Comparison of ENCODE assay signal across 9 cellular contexts in genomic region chr9:72557549-72557948, GRCh38. TPM values are rescaled to one million over a fixed set of nuclear protein-coding genes. Genes with fewer than 3 reads are reported as not detected.
DNase-seq lines count a peak whose midpoint lies in the region; ATAC-seq and TF ChIP-seq lines count a peak whose summit lies in the region.
"Had no signal": no experiment of that assay in that cellular context is flagged by ENCODE, and none has a peak within 500 bp of the region (broad histone marks: within the 10 kb centered on the region; RNA-seq: fewer than 3 reads in every experiment).

No MANE protein-coding gene starts in this region.

- H3K27me3 Mint-ChIP-seq in stimulated activated naive CD8-positive, alpha-beta T cell treated with anti-CD3 and anti-CD28 coated beads, Interleukin-15, amount 100 ng/mL, for 72 hours, result no peaks in the 10 kb centered on the region

- peak overlapping the region; percentile 56 to 72 for H3K27ac Mint-ChIP-seq in stimulated activated naive CD8-positive, alpha-beta T cell treated with anti-CD3 and anti-CD28 coated beads, Interleukin-15, amount 100 ng/mL, for 72 hours

- H3K27ac ChIP-seq in AG04450 (ENCODE audit: low read depth, low read length), result peak overlapping the region; percentile 59

- no peak overlapping the region for H3K4me3 Mint-ChIP-seq in stimulated activated naive CD8-positive, alpha-beta T cell treated with anti-CD3 and anti-CD28 coated beads, Interleukin-15, amount 100 ng/mL, for 72 hours
- H3K4me3 Mint-ChIP-seq: central memory CD8-positive, alpha-beta T cell had no signal

- peak; percentile 83 for DNase-seq in AG04450 (ENCODE audit: low read depth, low spot score)
- DNase-seq in NCI-H226, result peak; percentile 86
- peak; percentile 15 for DNase-seq in activated gamma-delta T cell treated with anti-CD3 and anti-CD28 coated beads, Interleukin-2, amount 50 U/mL, for 16 hours (ENCODE audit: low read depth)
- DNase-seq in left kidney (ENCODE audit: low read depth, low spot score), result peak; percentile 17
- peak; percentile 5 to 23 for DNase-seq in stimulated activated naive CD8-positive, alpha-beta T cell treated with anti-CD3 and anti-CD28 coated beads, Interleukin-15, amount 100 ng/mL, for 72 hours
- DNase-seq in DMS 273 treated with DMSO at 0.1 percent for 48 hours (lab: John Stamatoyannopoulos, UW), result no peak
- DNase-seq in NCI-H2227 (lab: John Stamatoyannopoulos, UW; ENCODE audit: unreplicated experiment), result no peak
- DNase-seq in inferior parietal cortex (ENCODE audit: extremely low spot score), result no peak

- peaks cover 14% of the 10 kb centered on the region for H3K4me1 Mint-ChIP-seq in stimulated activated naive CD8-positive, alpha-beta T cell treated with anti-CD3 and anti-CD28 coated beads, Interleukin-15, amount 100 ng/mL, for 72 hours
- H3K4me1 Mint-ChIP-seq: central memory CD8-positive, alpha-beta T cell had no signal

- H3K27me3 ChIP-seq in AG04450 (ENCODE audit: control insufficient read depth, insufficient read depth, low read length), result no peaks in the 10 kb centered on the region

- CTCF ChIA-PET in AG04450 (lab: Charles Lee), result no interaction called here

- H3K9me3 ChIP-seq in AG04450 (ENCODE audit: control insufficient read depth, insufficient read depth, low read length), result no peaks in the 10 kb centered on the region

- peak; percentile 86 for ATAC-seq in stimulated activated naive CD8-positive, alpha-beta T cell treated with anti-CD3 and anti-CD28 coated beads, Interleukin-15, amount 100 ng/mL, for 72 hours

- H3K4me3 ChIP-seq in AG04450 (ENCODE audit: low read depth, low read length), result no peak overlapping the region

- H3K9me3 Mint-ChIP-seq in stimulated activated naive CD8-positive, alpha-beta T cell treated with anti-CD3 and anti-CD28 coated beads, Interleukin-15, amount 100 ng/mL, for 72 hours, result no peaks in the 10 kb centered on the region
- H3K9me3 Mint-ChIP-seq: central memory CD8-positive, alpha-beta T cell had no signal

- no peak for TF ChIP-seq CTCF in AG04450 (IDR thresholded peaks at IDR 0.05; ENCODE audit: low read depth, low read length)

- POLR2A ChIA-PET in AG04450 (lab: Yijun Ruan, JAX), result interaction anchor here (0.8 to 1.0 kb wide), 2 partner anchors 28 to 193 kb away, joined by 3 to 4 read pairs; partner anchors contain the start of gene ZFAND5

RNA-seq across cellular contexts. Expression of gene TMC1, which starts 36.1 kb away (rescaled TPM):
- polyA plus RNA-seq in AG04450 (2011; rRNA removed), result 0.11 TPM in 1 of 2 replicates, not detected in the other
- polyA minus RNA-seq in AG04450 (2011; rRNA and poly(A)+ RNA removed), result 0.39 TPM in 1 of 2 replicates, not detected in the other

Comparison
In these comparisons a context has a peak if more than half of its experiments do, and no peak if none do; other contexts are left out.
1. DNase-seq: peak in AG04450 (single experiment), NCI-H226 (single experiment), activated gamma-delta T cell treated with anti-CD3 and anti-CD28 coated beads, Interleukin-2, amount 50 U/mL, for 16 hours (single experiment), left kidney (single experiment) and stimulated activated naive CD8-positive, alpha-beta T cell treated with anti-CD3 and anti-CD28 coated beads, Interleukin-15, amount 100 ng/mL, for 72 hours (2 of 2); none in DMS 273 treated with DMSO at 0.1 percent for 48 hours (single experiment), NCI-H2227 (single experiment) and inferior parietal cortex (single experiment).